ENCODE assay signal across 8 cellular contexts in the genomic region with DNA sequence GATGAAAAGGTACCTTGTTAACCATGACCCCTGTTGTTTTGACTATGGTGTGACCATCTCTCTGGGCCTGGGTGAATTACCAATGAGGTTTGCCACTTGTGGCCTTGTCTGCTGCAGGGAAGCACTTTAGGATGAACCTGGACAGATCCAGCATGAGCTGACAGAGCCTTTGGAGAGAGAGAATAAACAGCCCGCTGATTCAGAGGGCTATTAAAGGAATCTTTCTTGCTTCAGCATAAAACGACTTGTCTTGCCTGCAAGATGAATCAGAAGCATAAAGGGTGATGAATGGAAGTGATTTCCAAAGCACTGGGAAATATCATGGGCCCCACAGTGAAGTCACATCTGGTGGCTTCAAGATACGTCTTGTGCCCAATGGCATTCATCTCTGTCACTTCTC.
"Had no signal": no experiment of that assay in that cellular context is flagged by ENCODE, and none has a peak within 500 bp of the region (broad histone marks: within the 10 kb centered on the region; RNA-seq: fewer than 3 reads in every experiment).

No MANE protein-coding gene starts in this region.

- H3K27ac ChIP-seq: HL-60 had no signal

- H3K9me3 ChIP-seq: HAP-1 had no signal

- H3K4me3 ChIP-seq: HAP-1 had no signal

- ATAC-seq: HCT116, HepG2 had no signal

- DNase-seq: GOT3, H7, HFFc6, KG1 had no signal

- H3K4me1 ChIP-seq: HAP-1 had no signal

- H3K36me3 ChIP-seq: HAP-1 had no signal
